16 cellular contexts compared by ENCODE assay signal in genomic region chr3:72120806-72121778, GRCh38.
A peak's percentile ranks its signal among the peaks of the same experiment; 100 is the strongest.
DNase-seq lines count a peak whose midpoint lies in the region; ATAC-seq and TF ChIP-seq lines count a peak whose summit lies in the region.
"Had no signal": no experiment of that assay in that cellular context is flagged by ENCODE, and none has a peak within 500 bp of the region (broad histone marks: within the 10 kb centered on the region; RNA-seq: fewer than 3 reads in every experiment).

No MANE protein-coding gene starts in this region.

- H3K27me3 ChIP-seq in left ventricle myocardium inferior (ENCODE audit: low read depth) = no peaks in the 10 kb centered on the region

- no peaks in the 10 kb centered on the region for H3K27me3 Mint-ChIP-seq in activated CD8-positive, alpha-beta T cell treated with anti-CD3 and anti-CD28 coated beads for 36 hours
- H3K27me3 Mint-ChIP-seq: activated B cell treated with CpG ODN at 0.5 μM for 24 hours, B cell had no signal

- DNase-seq in left ventricle myocardium inferior (no peak), left colon (no peak)
- DNase-seq in activated CD8-positive, alpha-beta T cell treated with anti-CD3 and anti-CD28 coated beads for 36 hours = no peak
- DNase-seq: activated B cell treated with CpG ODN at 0.5 μM for 24 hours; activated T-cell treated with anti-CD3 and anti-CD28 coated beads, Interleukin-2, amount 50 U/mL, for 48 hours; effector CD4-positive, alpha-beta T cell; immature natural killer cell; NCI-H1105; NCI-H526 treated with DMSO at 0.1 percent for 48 hours; stimulated activated naive CD8-positive, alpha-beta T cell treated with anti-CD3 and anti-CD28 coated beads, Interleukin-15, Interleukin-2, amounts not matched to agents 100 U/mL and 50 U/mL, for 24 hours had no signal

- H3K9me3 Mint-ChIP-seq in activated CD8-positive, alpha-beta T cell treated with anti-CD3 and anti-CD28 coated beads for 36 hours = no peaks in the 10 kb centered on the region
- H3K9me3 Mint-ChIP-seq: activated B cell treated with CpG ODN at 0.5 μM for 24 hours, immature natural killer cell had no signal

- CTCF ChIA-PET in activated CD8-positive, alpha-beta T cell treated with anti-CD3 and anti-CD28 coated beads for 36 hours (lab: Charles Lee) = no interaction called here

- H3K9me3 ChIP-seq in left ventricle myocardium inferior (replicated peaks) = no peaks in the 10 kb centered on the region

- POLR2A ChIA-PET in activated CD8-positive, alpha-beta T cell treated with anti-CD3 and anti-CD28 coated beads for 36 hours (lab: Charles Lee) = interaction anchor here (0.6 to 0.9 kb wide), 2 partner anchors 74 to 122 kb away, joined by 3 read pairs; no protein-coding TSS in a partner anchor

- H3K4me3 Mint-ChIP-seq in activated CD8-positive, alpha-beta T cell treated with anti-CD3 and anti-CD28 coated beads for 36 hours = no peak overlapping the region
- H3K4me3 Mint-ChIP-seq: activated B cell treated with CpG ODN at 0.5 μM for 24 hours, B cell, immature natural killer cell had no signal

- no peak overlapping the region for H3K27ac ChIP-seq in left ventricle myocardium inferior (replicated peaks)

- no peak overlapping the region for H3K4me3 ChIP-seq in left ventricle myocardium inferior

- H3K4me1 Mint-ChIP-seq in activated CD8-positive, alpha-beta T cell treated with anti-CD3 and anti-CD28 coated beads for 36 hours (ENCODE audit: low read depth) = no peaks in the 10 kb centered on the region
- H3K4me1 Mint-ChIP-seq: immature natural killer cell had no signal

- H3K27ac Mint-ChIP-seq in activated CD8-positive, alpha-beta T cell treated with anti-CD3 and anti-CD28 coated beads for 36 hours = no peak overlapping the region
- H3K27ac Mint-ChIP-seq: activated B cell treated with CpG ODN at 0.5 μM for 24 hours, B cell, immature natural killer cell had no signal

- H3K36me3 ChIP-seq in left ventricle myocardium inferior = no peaks in the 10 kb centered on the region

- intact Hi-C loops in left ventricle myocardium inferior (cut with micrococcal nuclease) (no loop called here), left colon (cut with DNase I, micrococcal nuclease) (no loop called here)
- intact Hi-C loops in activated CD8-positive, alpha-beta T cell treated with anti-CD3 and anti-CD28 coated beads for 36 hours (cut with micrococcal nuclease) = no loop called here

- peaks cover 14% of the 10 kb centered on the region for H3K4me1 ChIP-seq in left ventricle myocardium inferior

- ATAC-seq in GM18502 (IDR thresholded peaks at IDR 0.05; ENCODE audit: poor library complexity, unreplicated experiment) = peak; percentile 79
- ATAC-seq in GM19395 (IDR thresholded peaks at IDR 0.05; ENCODE audit: unreplicated experiment) = peak; percentile 88
- ATAC-seq in HG02623 (IDR thresholded peaks at IDR 0.05; ENCODE audit: unreplicated experiment) = peak; percentile 76
- ATAC-seq in HG03439 (IDR thresholded peaks at IDR 0.05; ENCODE audit: unreplicated experiment) = peak; percentile 81
- no peak for ATAC-seq in GM18519 (IDR thresholded peaks at IDR 0.05; ENCODE audit: low FRiP score, unreplicated experiment)
- ATAC-seq in activated CD8-positive, alpha-beta T cell treated with anti-CD3 and anti-CD28 coated beads for 36 hours = no peak
- no peak for ATAC-seq in left colon
- ATAC-seq: stimulated activated naive CD8-positive, alpha-beta T cell treated with anti-CD3 and anti-CD28 coated beads, Interleukin-15, Interleukin-2, amounts not matched to agents 100 U/mL and 50 U/mL, for 24 hours had no signal

- TF ChIP-seq CTCF in left ventricle myocardium inferior (IDR thresholded peaks at IDR 0.05; ENCODE audit: borderline replicate concordance) = no peak
- TF ChIP-seq CTCF in activated CD8-positive, alpha-beta T cell treated with anti-CD3 and anti-CD28 coated beads for 36 hours (IDR thresholded peaks at IDR 0.05) = no peak

- H3K36me3 Mint-ChIP-seq in activated CD8-positive, alpha-beta T cell treated with anti-CD3 and anti-CD28 coated beads for 36 hours (ENCODE audit: low read depth) = no peaks in the 10 kb centered on the region
- H3K36me3 Mint-ChIP-seq: immature natural killer cell had no signal

Comparison
In these comparisons a context has a peak if more than half of its experiments do, and no peak if none do; other contexts are left out.
1. ATAC-seq: peak in GM18502 (single experiment), GM19395 (single experiment), HG02623 (single experiment) and HG03439 (single experiment); none in GM18519 (single experiment), activated CD8-positive, alpha-beta T cell treated with anti-CD3 and anti-CD28 coated beads for 36 hours (single experiment) and left colon (single experiment).